In the genomic region with DNA sequence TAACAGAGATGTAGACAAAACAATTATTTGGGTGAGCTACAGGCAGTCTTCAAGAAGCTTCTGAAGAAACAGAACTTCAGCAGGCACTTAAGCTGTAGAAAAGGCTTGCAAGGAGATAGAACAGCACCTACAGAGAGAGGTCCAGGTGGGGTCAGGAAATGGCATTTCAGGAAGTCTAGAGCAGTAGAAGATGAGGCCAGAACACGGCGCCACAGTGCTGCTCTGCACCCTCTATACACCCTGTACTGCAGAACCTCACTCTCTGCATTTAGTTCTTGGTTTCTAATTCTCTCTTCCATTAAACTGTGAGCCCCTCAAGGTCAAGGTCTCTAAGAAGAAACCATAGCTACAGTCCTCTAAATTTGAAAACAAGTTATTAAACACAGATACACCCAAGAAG, we compare ENCODE assay signal across 8 cellular contexts. TPM values are rescaled to one million over a fixed set of nuclear protein-coding genes. Genes with fewer than 3 reads are reported as not detected.
"Had no signal": no experiment of that assay in that cellular context is flagged by ENCODE, and none has a peak within 500 bp of the region (broad histone marks: within the 10 kb centered on the region; RNA-seq: fewer than 3 reads in every experiment).

No MANE protein-coding gene starts in this region.

RNA-seq across cellular contexts. Expression of a gene that starts 49.9 kb away (rescaled TPM):
- total RNA-seq: OCI-LY7, PC-9, Peyer's patch, Right ventricle myocardium inferior, Right ventricle myocardium superior, SJSA1, SK-MEL-5 had no signal
- polyA plus RNA-seq: SK-N-SH had no signal
